ENCODE assay signal across 8 cellular contexts in genomic region chr6:44386929-44387345, GRCh38. TPM values are rescaled to one million over a fixed set of nuclear protein-coding genes. Genes with fewer than 3 reads are reported as not detected.
DNase-seq lines count a peak whose midpoint lies in the region; ATAC-seq lines count a peak whose summit lies in the region.

No MANE protein-coding gene starts in this region.

- intact Hi-C loops in activated T-helper 1 cell treated with anti-CD3 and anti-CD28 coated beads, Interleukin-12 subunit alpha, Interleukin-12 subunit beta, Interleukin-2, Interleukin-4 antibody, amounts not matched to agents 30 ng/mL and 10 ng/mL and 1 ng/mL, durations not matched to agents 14 hours and 24 hours and 36 hours (cut with micrococcal nuclease) = loop anchor here (1.0 to 5.0 kb wide), 10 partner anchors 21 to 1624 kb away; partner anchors contain the start of genes AARS2, CUL7, HSP90AB1 and NFKBIE

- peaks cover 4 to 8% (median 7%) of the 10 kb centered on the region in 3 donors for H3K36me3 ChIP-seq in skeletal muscle tissue (ENCODE audit: control insufficient read depth in 3 of 3, insufficient read depth in 3 of 3, low read length in 3 of 3)

- peaks cover 40% of the 10 kb centered on the region for H3K4me1 Mint-ChIP-seq in activated T-helper 1 cell treated with anti-CD3 and anti-CD28 coated beads, Interleukin-12 subunit alpha, Interleukin-12 subunit beta, Interleukin-2, Interleukin-4 antibody, amounts not matched to agents 30 ng/mL and 10 ng/mL and 1 ng/mL, durations not matched to agents 14 hours and 24 hours and 36 hours (ENCODE audit: low read depth)

- H3K9ac ChIP-seq in skeletal muscle tissue (ENCODE audit: low read depth in 1 of 3, low read length in 3 of 3) = peak overlapping the region; percentile 93 to 95 (median 93)

- H3K27me3 ChIP-seq in skeletal muscle tissue (ENCODE audit: control insufficient read depth in 3 of 3, insufficient read depth in 3 of 3, low read length in 3 of 3) = no peaks in the 10 kb centered on the region

- no peaks in the 10 kb centered on the region for H3K9me3 ChIP-seq in skeletal muscle tissue (ENCODE audit: control insufficient read depth in 3 of 3, low read length in 3 of 3)

- H3K4me3 Mint-ChIP-seq in activated T-helper 1 cell treated with anti-CD3 and anti-CD28 coated beads, Interleukin-12 subunit alpha, Interleukin-12 subunit beta, Interleukin-2, Interleukin-4 antibody, amounts not matched to agents 30 ng/mL and 10 ng/mL and 1 ng/mL, durations not matched to agents 14 hours and 24 hours and 36 hours = peak overlapping the region; percentile 97

- peak overlapping the region; percentile 73 to 97 (median 94) for H3K4me3 ChIP-seq in skeletal muscle tissue (ENCODE audit: low read length in 3 of 3)

- peaks cover 27% of the 10 kb centered on the region for H3K36me3 Mint-ChIP-seq in activated T-helper 1 cell treated with anti-CD3 and anti-CD28 coated beads, Interleukin-12 subunit alpha, Interleukin-12 subunit beta, Interleukin-2, Interleukin-4 antibody, amounts not matched to agents 30 ng/mL and 10 ng/mL and 1 ng/mL, durations not matched to agents 14 hours and 24 hours and 36 hours (ENCODE audit: low read depth)

- no peaks in the 10 kb centered on the region for H3K9me3 Mint-ChIP-seq in activated T-helper 1 cell treated with anti-CD3 and anti-CD28 coated beads, Interleukin-12 subunit alpha, Interleukin-12 subunit beta, Interleukin-2, Interleukin-4 antibody, amounts not matched to agents 30 ng/mL and 10 ng/mL and 1 ng/mL, durations not matched to agents 14 hours and 24 hours and 36 hours

- peak; percentile 18 for ATAC-seq in HG03066 (IDR thresholded peaks at IDR 0.05; ENCODE audit: low read depth, unreplicated experiment)

- H3K27ac Mint-ChIP-seq in activated T-helper 1 cell treated with anti-CD3 and anti-CD28 coated beads, Interleukin-12 subunit alpha, Interleukin-12 subunit beta, Interleukin-2, Interleukin-4 antibody, amounts not matched to agents 30 ng/mL and 10 ng/mL and 1 ng/mL, durations not matched to agents 14 hours and 24 hours and 36 hours = peak overlapping the region; percentile 99

- peaks cover 4% of the 10 kb centered on the region for H3K27me3 Mint-ChIP-seq in activated T-helper 1 cell treated with anti-CD3 and anti-CD28 coated beads, Interleukin-12 subunit alpha, Interleukin-12 subunit beta, Interleukin-2, Interleukin-4 antibody, amounts not matched to agents 30 ng/mL and 10 ng/mL and 1 ng/mL, durations not matched to agents 14 hours and 24 hours and 36 hours (ENCODE audit: insufficient read depth)

- peak; percentile 66 for DNase-seq in NCI-H1092 treated with DMSO at 0.1 percent for 48 hours (lab: John Stamatoyannopoulos, UW)
- no peak for DNase-seq in NCI-H1092 (lab: John Stamatoyannopoulos, UW)
- DNase-seq in activated T-helper 1 cell treated with anti-CD3 and anti-CD28 coated beads, Interleukin-12 subunit alpha, Interleukin-12 subunit beta, Interleukin-2, Interleukin-4 antibody, amounts not matched to agents 30 ng/mL and 10 ng/mL and 1 ng/mL, durations not matched to agents 14 hours and 24 hours and 36 hours (ENCODE audit: low spot score) = no peak
- DNase-seq in hepatic stellate cell (ENCODE audit: low spot score) = peak; percentile 26
- no peak for DNase-seq in NK-92 treated with Interleukin-12 subunit alpha and Interleukin-12 subunit beta, amount 100 ng/mL, for 24 hours (lab: John Stamatoyannopoulos, UW)
- DNase-seq in activated effector memory CD4-positive, alpha-beta T cell treated with Interleukin-2 at 50 U/mL for 16 hours = no peak

- H3K4me1 ChIP-seq in skeletal muscle tissue (ENCODE audit: control insufficient read depth in 3 of 3, insufficient read depth in 3 of 3, low read length in 3 of 3) = peaks cover 21 to 35% (median 25%) of the 10 kb centered on the region in 3 donors

- peak overlapping the region; percentile 95 for H3K27ac ChIP-seq in skeletal muscle tissue (ENCODE audit: low read depth, low read length)

RNA-seq across cellular contexts. Expression of gene CDC5L, which starts 0.6 kb away (rescaled TPM):
- total RNA-seq in activated T-helper 1 cell treated with anti-CD3 and anti-CD28 coated beads, Interleukin-12 subunit alpha, Interleukin-12 subunit beta, Interleukin-2, Interleukin-4 antibody, amounts not matched to agents 30 ng/mL and 10 ng/mL and 1 ng/mL, durations not matched to agents 14 hours and 24 hours and 36 hours = 28.1 and 28.4 TPM in 2 replicates
- 19.3 TPM for total RNA-seq in skeletal muscle tissue

RNA-seq across cellular contexts. Expression of gene SPATS1, which starts 44.5 kb away (rescaled TPM):
- total RNA-seq in activated T-helper 1 cell treated with anti-CD3 and anti-CD28 coated beads, Interleukin-12 subunit alpha, Interleukin-12 subunit beta, Interleukin-2, Interleukin-4 antibody, amounts not matched to agents 30 ng/mL and 10 ng/mL and 1 ng/mL, durations not matched to agents 14 hours and 24 hours and 36 hours = not detected in 2 replicates
- not detected for total RNA-seq in skeletal muscle tissue

Comparison
In these comparisons a context has a peak if more than half of its experiments do, and no peak if none do; other contexts are left out.
1. DNase-seq: peak in NCI-H1092 treated with DMSO at 0.1 percent for 48 hours (single experiment) and hepatic stellate cell (single experiment); none in NCI-H1092 (single experiment), activated T-helper 1 cell treated with anti-CD3 and anti-CD28 coated beads, Interleukin-12 subunit alpha, Interleukin-12 subunit beta, Interleukin-2, Interleukin-4 antibody, amounts not matched to agents 30 ng/mL and 10 ng/mL and 1 ng/mL, durations not matched to agents 14 hours and 24 hours and 36 hours (single experiment), NK-92 treated with Interleukin-12 subunit alpha and Interleukin-12 subunit beta, amount 100 ng/mL, for 24 hours (single experiment) and activated effector memory CD4-positive, alpha-beta T cell treated with Interleukin-2 at 50 U/mL for 16 hours (single experiment).